9 cellular contexts compared by ENCODE assay signal in genomic region chr19:58395220-58395978, GRCh38. TPM values are rescaled to one million over a fixed set of nuclear protein-coding genes. Genes with fewer than 3 reads are reported as not detected.
DNase-seq lines count a peak whose midpoint lies in the region; ATAC-seq and TF ChIP-seq lines count a peak whose summit lies in the region.
"Had no signal": no experiment of that assay in that cellular context is flagged by ENCODE, and none has a peak within 500 bp of the region (broad histone marks: within the 10 kb centered on the region; RNA-seq: fewer than 3 reads in every experiment).

TSS of gene RNF225 (plus strand) at chr19:58395656. CDS start at chr19:58396090, 434 bp downstream.

- peak; percentile 29 for ATAC-seq in activated T-helper 17 cell treated with anti-CD3 and anti-CD28 coated beads, Interleukin-2, amount 50 U/mL, for 72 hours (replicated peaks)

- H3K36me3 ChIP-seq in kidney epithelial cell (ENCODE audit: control insufficient read depth, insufficient read depth, low read length) = peaks cover 10% of the 10 kb centered on the region
- H3K36me3 ChIP-seq in esophagus muscularis mucosa = peaks cover 39 to 51% (median 46%) of the 10 kb centered on the region in 4 donors

- H3K4me1 ChIP-seq in esophagus muscularis mucosa = peaks cover 9 to 25% (median 23%) of the 10 kb centered on the region in 4 donors

- no peaks in the 10 kb centered on the region for H3K9me3 Mint-ChIP-seq in activated T-helper 17 cell treated with anti-CD3 and anti-CD28 coated beads, Interleukin-2, amount 50 U/mL, for 72 hours
- H3K9me3 Mint-ChIP-seq: nephron had no signal

- H3K27me3 ChIP-seq in kidney epithelial cell (ENCODE audit: control insufficient read depth, insufficient read depth, low read length) = peaks cover 22% of the 10 kb centered on the region
- H3K27me3 ChIP-seq in esophagus muscularis mucosa = peaks cover 0 to 29% (median 15%) of the 10 kb centered on the region in 4 donors

- H3K9me3 ChIP-seq in esophagus muscularis mucosa = no peaks in the 10 kb centered on the region

- H3K27ac Mint-ChIP-seq in activated T-helper 17 cell treated with anti-CD3 and anti-CD28 coated beads, Interleukin-2, amount 50 U/mL, for 72 hours = no peak within 1 kb of the TSS
- H3K27ac Mint-ChIP-seq: nephron had no signal

- no peaks in the 10 kb centered on the region for H3K4me1 Mint-ChIP-seq in activated T-helper 17 cell treated with anti-CD3 and anti-CD28 coated beads, Interleukin-2, amount 50 U/mL, for 72 hours

- H3K36me3 Mint-ChIP-seq in activated T-helper 17 cell treated with anti-CD3 and anti-CD28 coated beads, Interleukin-2, amount 50 U/mL, for 72 hours (ENCODE audit: low read depth) = peaks cover 70% of the 10 kb centered on the region

- H3K4me3 ChIP-seq in kidney epithelial cell (ENCODE audit: low read depth, low read length) (peak within 1 kb of the TSS; percentile 2), esophagus muscularis mucosa (peak within 1 kb of the TSS in 2 of 4 donors; percentile 22 to 36)

- intact Hi-C loops in esophagus muscularis mucosa (cut with DNase I) = no loop called here

- DNase-seq in 8988T (peak; percentile 69), kidney epithelial cell (ENCODE audit: low read depth) (no peak), esophagus muscularis mucosa (ENCODE audit: extremely low spot score) (no peak), hypothalamus (lab: John Stamatoyannopoulos, UW) (no peak), epidermal melanocyte (ENCODE audit: insufficient read length, low spot score) (no peak), AG20443 (ENCODE audit: low spot score) (no peak)

- no peak within 1 kb of the TSS for H3K27ac ChIP-seq in esophagus muscularis mucosa (replicated peaks in 1 of 4)

- TF ChIP-seq CTCF in kidney epithelial cell (IDR thresholded peaks at IDR 0.05; ENCODE audit: insufficient read depth, low read length, poor library complexity, severe bottlenecking) (no peak), esophagus muscularis mucosa (IDR thresholded peaks at IDR 0.05) (no peak)

- no peak within 1 kb of the TSS for H3K4me3 Mint-ChIP-seq in activated T-helper 17 cell treated with anti-CD3 and anti-CD28 coated beads, Interleukin-2, amount 50 U/mL, for 72 hours
- H3K4me3 Mint-ChIP-seq: nephron had no signal

- H3K27me3 Mint-ChIP-seq in activated T-helper 17 cell treated with anti-CD3 and anti-CD28 coated beads, Interleukin-2, amount 50 U/mL, for 72 hours = no peaks in the 10 kb centered on the region

- TF ChIP-seq POLR2A in GM19193 (IDR thresholded peaks at IDR 0.05; ENCODE audit: extremely low read depth, insufficient read depth, insufficient read length) (peak; percentile 57), esophagus muscularis mucosa (IDR thresholded peaks at IDR 0.05; ENCODE audit: low read depth) (no peak)

- WGBS in esophagus muscularis mucosa = 31% methylated on average over 10 of the region's 21 CpGs

- no peak for TF ChIP-seq EP300 in esophagus muscularis mucosa (IDR thresholded peaks at IDR 0.05)

RNA-seq across cellular contexts. Expression of gene RNF225, which starts in this region (rescaled TPM):
- under 1 TPM in 1 of 2 donors, not detected in 1; 0.64 TPM for total RNA-seq in activated T-helper 17 cell treated with anti-CD3 and anti-CD28 coated beads, Interleukin-2, amount 50 U/mL, for 72 hours
- total RNA-seq in kidney epithelial cell (not detected in 2 replicates), esophagus muscularis mucosa (not detected)

Comparison
In these comparisons a context has a peak if more than half of its experiments do, and no peak if none do; other contexts are left out.
1. Peak in ATAC-seq in activated T-helper 17 cell treated with anti-CD3 and anti-CD28 coated beads, Interleukin-2, amount 50 U/mL, for 72 hours; RNA of the gene not detected or under 1 TPM.